ENCODE assay signal across 1 cellular context in genomic region chr15:49848824-49849209, GRCh38.
TF ChIP-seq lines count a peak whose summit lies in the region.

No MANE protein-coding gene starts in this region.

TF ChIP-seq in IMR-90, 13 proteins besides CTCF, POLR2A, EP300 and RAD21 (continued from another document):
- TF ChIP-seq BHLHE40 (IDR thresholded peaks at IDR 0.05; ENCODE audit: low read depth, low read length) (no peak), CEBPB (IDR thresholded peaks at IDR 0.05; ENCODE audit: low read depth, low read length) (no peak), NFE2L2 (IDR thresholded peaks at IDR 0.05; ENCODE audit: low read depth, low read length) (no peak), ELK1 (IDR thresholded peaks at IDR 0.05; ENCODE audit: borderline replicate concordance, low read depth, low read length) (no peak), SMC3 (IDR thresholded peaks at IDR 0.05; ENCODE audit: low read depth, low read length) (no peak), MAZ (IDR thresholded peaks at IDR 0.05; ENCODE audit: borderline replicate concordance, low read depth, low read length) (no peak), MXI1 (IDR thresholded peaks at IDR 0.05; ENCODE audit: borderline replicate concordance, low read depth, low read length) (no peak), RCOR1 (IDR thresholded peaks at IDR 0.05; ENCODE audit: insufficient replicate concordance, low read length) (no peak)
TF ChIP-seq in IMR-90: peak in this region for 0.
